Comparison of ENCODE assay signal across 21 cellular contexts in the genomic region with DNA sequence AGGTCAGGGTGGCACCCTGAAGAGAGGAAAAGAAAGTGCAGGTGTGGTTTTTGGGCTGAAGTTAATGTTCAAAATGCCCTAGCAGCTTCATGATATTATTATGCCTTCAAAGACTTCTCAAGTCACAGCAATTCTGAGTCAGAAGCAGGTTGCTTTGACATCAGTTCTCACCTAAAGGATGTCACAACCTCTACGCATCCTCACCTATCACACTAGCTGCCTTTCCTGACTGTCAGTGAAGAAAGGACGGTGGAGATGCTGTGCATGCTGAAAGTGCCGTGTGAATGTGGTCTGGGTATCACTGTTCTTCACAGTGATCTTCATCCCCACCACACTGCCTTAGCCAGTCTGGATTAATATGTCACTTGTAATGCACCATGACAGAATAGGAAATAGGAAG. TPM values are rescaled to one million over a fixed set of nuclear protein-coding genes. Genes with fewer than 3 reads are reported as not detected.
A peak's percentile ranks its signal among the peaks of the same experiment; 100 is the strongest.
DNase-seq lines count a peak whose midpoint lies in the region; ATAC-seq and TF ChIP-seq lines count a peak whose summit lies in the region.
"Had no signal": no experiment of that assay in that cellular context is flagged by ENCODE, and none has a peak within 500 bp of the region (broad histone marks: within the 10 kb centered on the region; RNA-seq: fewer than 3 reads in every experiment).

No MANE protein-coding gene starts in this region.

- H3K4me1 Mint-ChIP-seq in activated CD8-positive, alpha-beta memory T cell treated with anti-CD3 and anti-CD28 coated beads, Interleukin-2, amount 10 ng/mL, durations not matched to agents 7 days and 5 days: peaks cover 53% of the 10 kb centered on the region
- H3K4me1 Mint-ChIP-seq in stimulated activated naive CD8-positive, alpha-beta T cell treated with anti-CD3 and anti-CD28 coated beads, Interleukin-15, Interleukin-2, amounts not matched to agents 100 ng/mL and 50 ng/mL, for 24 hours (ENCODE audit: low read depth): peaks cover 6% of the 10 kb centered on the region
- peaks cover 14% of the 10 kb centered on the region for H3K4me1 Mint-ChIP-seq in nephron
- H3K4me1 Mint-ChIP-seq in CD4-positive, alpha-beta memory T cell: peaks cover 0 to 5% (median 0%) of the 10 kb centered on the region in 4 donors
- H3K4me1 Mint-ChIP-seq: IgD-negative memory B cell had no signal

- no peak overlapping the region for H3K27ac ChIP-seq in CD4-positive, alpha-beta memory T cell (ENCODE audit: low read depth, low read length)
- H3K27ac ChIP-seq: KMS-11 had no signal

- no peak for TF ChIP-seq CTCF in nephron (IDR thresholded peaks at IDR 0.05; ENCODE audit: unreplicated experiment in 3 of 3)

- H3K36me3 ChIP-seq in CD4-positive, alpha-beta memory T cell (ENCODE audit: insufficient read depth, low read length): peaks cover 49% of the 10 kb centered on the region

- intact Hi-C loops in CD4-positive, alpha-beta memory T cell (cut with micrococcal nuclease): no loop called here

- peak overlapping the region; percentile 75 for H3K27ac Mint-ChIP-seq in activated CD8-positive, alpha-beta memory T cell treated with anti-CD3 and anti-CD28 coated beads, Interleukin-2, amount 10 ng/mL, durations not matched to agents 7 days and 5 days
- peak overlapping the region; percentile 41 for H3K27ac Mint-ChIP-seq in stimulated activated naive CD8-positive, alpha-beta T cell treated with anti-CD3 and anti-CD28 coated beads, Interleukin-15, Interleukin-2, amounts not matched to agents 100 ng/mL and 50 ng/mL, for 24 hours
- peak overlapping the region in 2 of 3 experiments; percentile 18 to 55 for H3K27ac Mint-ChIP-seq in nephron
- peak overlapping the region in 1 of 7 donors; percentile 52 for H3K27ac Mint-ChIP-seq in CD4-positive, alpha-beta memory T cell
- H3K27ac Mint-ChIP-seq: IgD-negative memory B cell had no signal

- no peaks in the 10 kb centered on the region for H3K4me1 ChIP-seq in CD4-positive, alpha-beta memory T cell (ENCODE audit: insufficient read depth, low read length)

- POLR2A ChIA-PET in CD4-positive, alpha-beta memory T cell (lab: Charles Lee; ENCODE audit: partially characterized antibody): no interaction called here

- H3K27me3 ChIP-seq in CD4-positive, alpha-beta memory T cell (ENCODE audit: insufficient read depth, low read length): no peaks in the 10 kb centered on the region

- H3K4me3 Mint-ChIP-seq in activated CD8-positive, alpha-beta memory T cell treated with anti-CD3 and anti-CD28 coated beads, Interleukin-2, amount 10 ng/mL, durations not matched to agents 7 days and 5 days: no peak overlapping the region
- H3K4me3 Mint-ChIP-seq in stimulated activated naive CD8-positive, alpha-beta T cell treated with anti-CD3 and anti-CD28 coated beads, Interleukin-15, Interleukin-2, amounts not matched to agents 100 ng/mL and 50 ng/mL, for 24 hours: no peak overlapping the region
- H3K4me3 Mint-ChIP-seq in nephron: no peak overlapping the region
- no peak overlapping the region for H3K4me3 Mint-ChIP-seq in CD4-positive, alpha-beta memory T cell

- H3K27me3 Mint-ChIP-seq in activated CD8-positive, alpha-beta memory T cell treated with anti-CD3 and anti-CD28 coated beads, Interleukin-2, amount 10 ng/mL, durations not matched to agents 7 days and 5 days: no peaks in the 10 kb centered on the region
- no peaks in the 10 kb centered on the region for H3K27me3 Mint-ChIP-seq in stimulated activated naive CD8-positive, alpha-beta T cell treated with anti-CD3 and anti-CD28 coated beads, Interleukin-15, Interleukin-2, amounts not matched to agents 100 ng/mL and 50 ng/mL, for 24 hours
- H3K27me3 Mint-ChIP-seq in nephron (ENCODE audit: low read depth): no peaks in the 10 kb centered on the region
- H3K27me3 Mint-ChIP-seq in CD4-positive, alpha-beta memory T cell: no peaks in the 10 kb centered on the region
- H3K27me3 Mint-ChIP-seq: IgD-negative memory B cell had no signal

- H3K36me3 Mint-ChIP-seq in activated CD8-positive, alpha-beta memory T cell treated with anti-CD3 and anti-CD28 coated beads, Interleukin-2, amount 10 ng/mL, durations not matched to agents 7 days and 5 days: peaks cover 38% of the 10 kb centered on the region
- peaks cover 75% of the 10 kb centered on the region for H3K36me3 Mint-ChIP-seq in stimulated activated naive CD8-positive, alpha-beta T cell treated with anti-CD3 and anti-CD28 coated beads, Interleukin-15, Interleukin-2, amounts not matched to agents 100 ng/mL and 50 ng/mL, for 24 hours (ENCODE audit: low read depth)
- H3K36me3 Mint-ChIP-seq in nephron (ENCODE audit: low read depth): peaks cover 70% of the 10 kb centered on the region
- H3K36me3 Mint-ChIP-seq in CD4-positive, alpha-beta memory T cell: peaks cover 65 to 77% of the 10 kb centered on the region in 2 donors

- no peak overlapping the region for H3K4me3 ChIP-seq in CD4-positive, alpha-beta memory T cell (ENCODE audit: low read length in 2 of 2)

- no peaks in the 10 kb centered on the region for H3K9me3 Mint-ChIP-seq in activated CD8-positive, alpha-beta memory T cell treated with anti-CD3 and anti-CD28 coated beads, Interleukin-2, amount 10 ng/mL, durations not matched to agents 7 days and 5 days (ENCODE audit: low read depth)
- no peaks in the 10 kb centered on the region for H3K9me3 Mint-ChIP-seq in stimulated activated naive CD8-positive, alpha-beta T cell treated with anti-CD3 and anti-CD28 coated beads, Interleukin-15, Interleukin-2, amounts not matched to agents 100 ng/mL and 50 ng/mL, for 24 hours
- H3K9me3 Mint-ChIP-seq in nephron: no peaks in the 10 kb centered on the region
- H3K9me3 Mint-ChIP-seq in CD4-positive, alpha-beta memory T cell: no peaks in the 10 kb centered on the region
- H3K9me3 Mint-ChIP-seq: IgD-negative memory B cell had no signal

- peak; percentile 58 for DNase-seq in activated CD8-positive, alpha-beta memory T cell treated with anti-CD3 and anti-CD28 coated beads, Interleukin-2, amount 10 ng/mL, durations not matched to agents 7 days and 5 days
- DNase-seq in activated CD8-positive, alpha-beta memory T cell treated with anti-CD3 and anti-CD28 coated beads, Interleukin-2, amount 50 U/mL, for 48 hours: no peak
- no peak for DNase-seq in stimulated activated naive CD8-positive, alpha-beta T cell treated with anti-CD3 and anti-CD28 coated beads, Interleukin-15, Interleukin-2, amounts not matched to agents 100 U/mL and 50 U/mL, for 24 hours
- DNase-seq in CD4-positive, alpha-beta memory T cell: no peak
- DNase-seq: DMS153, DND-41, NCI-H1048, NCI-H1417, NCI-H1694, NCI-H2029 treated with DMSO at 0.1 percent for 48 hours, NCI-H446 treated with DMSO at 0.1 percent for 48 hours, NCI-H526, NCI-H82, Right ventricle myocardium superior, RPMI8226 had no signal

- ATAC-seq in activated CD8-positive, alpha-beta memory T cell treated with anti-CD3 and anti-CD28 coated beads, Interleukin-2, amount 10 ng/mL, durations not matched to agents 7 days and 5 days: peak; percentile 70
- no peak for ATAC-seq in stimulated activated naive CD8-positive, alpha-beta T cell treated with anti-CD3 and anti-CD28 coated beads, Interleukin-15, Interleukin-2, amounts not matched to agents 100 U/mL and 50 U/mL, for 24 hours
- no peak for ATAC-seq in GM19467 (IDR thresholded peaks at IDR 0.05; ENCODE audit: unreplicated experiment)
- ATAC-seq: HCT116 had no signal

- no peaks in the 10 kb centered on the region for H3K9me3 ChIP-seq in CD4-positive, alpha-beta memory T cell (ENCODE audit: control insufficient read depth in 1 of 2, low read length in 2 of 2)

- CTCF ChIA-PET in activated CD8-positive, alpha-beta memory T cell treated with anti-CD3 and anti-CD28 coated beads, Interleukin-2, amount 10 ng/mL, durations not matched to agents 7 days and 5 days (lab: Charles Lee): interaction anchor here (1.0 to 2.0 kb wide), 5 partner anchors 14 to 116 kb away, joined by 3 to 11 read pairs (median 3); no protein-coding TSS in a partner anchor
- CTCF ChIA-PET in CD4-positive, alpha-beta memory T cell (lab: Charles Lee; ENCODE audit: partially characterized antibody): no interaction called here

RNA-seq across cellular contexts. Expression of gene NPTN, which starts 49.6 kb away (rescaled TPM):
- total RNA-seq in activated CD8-positive, alpha-beta memory T cell treated with anti-CD3 and anti-CD28 coated beads, Interleukin-2, amount 10 ng/mL, durations not matched to agents 7 days and 5 days: 10 to 100 TPM; 45.5 to 54.0 TPM
- 10 to 100 TPM; 36.5 to 36.6 TPM for total RNA-seq in CD4-positive, alpha-beta memory T cell
- 10 to 100 TPM; 33.5 to 39.8 TPM for polyA plus RNA-seq in CD4-positive, alpha-beta memory T cell
